ENCODE assay signal across 22 cellular contexts in the genomic region with DNA sequence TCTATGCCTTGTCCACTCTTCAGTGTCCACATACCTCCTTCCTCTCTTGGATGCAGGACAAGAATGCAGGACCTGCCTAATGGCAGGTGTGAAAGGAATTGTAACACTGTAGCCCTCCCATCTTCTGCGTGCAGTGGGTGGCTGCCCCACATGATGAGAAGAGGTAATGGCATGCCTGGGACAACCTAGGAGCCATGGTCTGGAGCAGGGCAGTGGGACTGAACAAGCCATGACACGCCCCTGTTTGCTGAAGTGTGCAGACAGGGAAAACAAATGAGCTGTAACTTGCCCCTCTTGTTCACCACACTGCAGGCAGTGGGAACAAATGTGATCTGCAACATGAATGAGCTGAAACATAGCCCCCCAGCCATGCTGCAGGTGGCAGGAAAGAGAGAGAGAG.
"Had no signal": no experiment of that assay in that cellular context is flagged by ENCODE, and none has a peak within 500 bp of the region (broad histone marks: within the 10 kb centered on the region; RNA-seq: fewer than 3 reads in every experiment).

No MANE protein-coding gene starts in this region.

- H3K36me3 ChIP-seq: adrenal gland, Peyer's patch, SJCRH30 had no signal

- H3K27me3 Mint-ChIP-seq: activated CD8-positive, alpha-beta T cell treated with anti-CD3 and anti-CD28 coated beads for 36 hours; activated naive CD8-positive, alpha-beta T cell treated with anti-CD3 and anti-CD28 coated beads, Interleukin-2, amount 10 ng/mL, durations not matched to agents 7 days and 5 days; central memory CD8-positive, alpha-beta T cell had no signal

- H3K4me1 Mint-ChIP-seq: activated naive CD8-positive, alpha-beta T cell treated with anti-CD3 and anti-CD28 coated beads, Interleukin-2, amount 10 ng/mL, durations not matched to agents 7 days and 5 days; central memory CD8-positive, alpha-beta T cell had no signal

- DNase-seq: activated CD4-positive, alpha-beta T cell treated with anti-CD3 and anti-CD28 coated beads for 4 hours; activated CD8-positive, alpha-beta memory T cell treated with anti-CD3 and anti-CD28 coated beads, Interleukin-2, amount 50 U/mL, for 4 hours; activated CD8-positive, alpha-beta T cell treated with anti-CD3 and anti-CD28 coated beads for 36 hours; activated naive CD4-positive, alpha-beta T cell treated with anti-CD3 and anti-CD28 coated beads, Interleukin-2, amount 50 U/mL, for 16 hours; activated naive CD8-positive, alpha-beta T cell treated with anti-CD3 and anti-CD28 coated beads, Interleukin-2, amount 10 ng/mL, durations not matched to agents 7 days and 5 days; adrenal gland; anterior cingulate cortex; NCI-H1092; NCI-H1417; NCI-H1694; NCI-H2029; NCI-H2107; NCI-H526; Peyer's patch; Right ventricle myocardium superior; SK-N-SH; T-helper 1 cell had no signal

- H3K27ac ChIP-seq: adrenal gland, KMS-11, Peyer's patch, RWPE1, SJCRH30, VCaP had no signal

- H3K27me3 ChIP-seq: adrenal gland, Peyer's patch, SJCRH30 had no signal

- H3K9me3 ChIP-seq: Peyer's patch, SK-N-SH had no signal

- ATAC-seq: activated CD8-positive, alpha-beta T cell treated with anti-CD3 and anti-CD28 coated beads for 36 hours had no signal

- H3K4me1 ChIP-seq: adrenal gland, Peyer's patch had no signal

- H3K36me3 Mint-ChIP-seq: activated naive CD8-positive, alpha-beta T cell treated with anti-CD3 and anti-CD28 coated beads, Interleukin-2, amount 10 ng/mL, durations not matched to agents 7 days and 5 days had no signal

- H3K27ac Mint-ChIP-seq: activated CD8-positive, alpha-beta T cell treated with anti-CD3 and anti-CD28 coated beads for 36 hours; activated naive CD8-positive, alpha-beta T cell treated with anti-CD3 and anti-CD28 coated beads, Interleukin-2, amount 10 ng/mL, durations not matched to agents 7 days and 5 days had no signal

- H3K4me3 ChIP-seq: adrenal gland, Peyer's patch, SJCRH30 had no signal

- H3K4me3 Mint-ChIP-seq: activated CD8-positive, alpha-beta T cell treated with anti-CD3 and anti-CD28 coated beads for 36 hours; activated naive CD8-positive, alpha-beta T cell treated with anti-CD3 and anti-CD28 coated beads, Interleukin-2, amount 10 ng/mL, durations not matched to agents 7 days and 5 days; central memory CD8-positive, alpha-beta T cell had no signal
